In the genomic region with DNA sequence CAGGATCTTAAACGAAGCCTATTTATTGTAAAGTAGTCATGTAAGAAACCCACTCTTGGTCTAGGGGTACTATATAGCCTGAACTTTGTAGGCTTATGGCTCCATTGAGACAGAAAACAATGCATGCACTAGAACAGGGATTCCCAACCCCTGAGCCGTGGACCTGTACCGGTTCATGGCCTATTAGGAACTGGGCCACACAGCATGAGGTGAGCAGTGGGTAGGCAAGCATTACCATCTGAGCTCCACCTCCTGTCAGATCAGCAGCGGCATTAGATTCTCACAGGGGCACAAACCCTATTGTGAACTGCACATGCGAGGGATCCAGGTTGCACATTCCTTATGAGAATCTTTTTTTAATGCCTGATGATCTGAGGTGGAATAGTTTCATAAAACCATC, we compare ENCODE assay signal across 10 cellular contexts.
"Had no signal": no experiment of that assay in that cellular context is flagged by ENCODE, and none has a peak within 500 bp of the region (broad histone marks: within the 10 kb centered on the region; RNA-seq: fewer than 3 reads in every experiment).

No MANE protein-coding gene starts in this region.

- H3K9me3 ChIP-seq: ovary had no signal

- H3K4me3 Mint-ChIP-seq: activated T-helper 1 cell treated with anti-CD3 and anti-CD28 coated beads, Interleukin-12 subunit alpha, Interleukin-12 subunit beta, Interleukin-2, Interleukin-4 antibody, amounts not matched to agents 30 ng/mL and 10 ng/mL and 1 ng/mL, durations not matched to agents 14 hours and 24 hours and 36 hours; mesothelial cell of epicardium; stimulated activated effector memory CD8-positive, alpha-beta T cell treated with anti-CD3 and anti-CD28 coated beads, Interleukin-12 subunit alpha, Interleukin-12 subunit beta, amount 100 ng/mL, for 72 hours had no signal

- H3K36me3 ChIP-seq: cardiac muscle cell, ovary had no signal

- H3K4me3 ChIP-seq: cardiac muscle cell, ovary had no signal

- H3K9me3 Mint-ChIP-seq: activated T-helper 1 cell treated with anti-CD3 and anti-CD28 coated beads, Interleukin-12 subunit alpha, Interleukin-12 subunit beta, Interleukin-2, Interleukin-4 antibody, amounts not matched to agents 30 ng/mL and 10 ng/mL and 1 ng/mL, durations not matched to agents 14 hours and 24 hours and 36 hours; stimulated activated effector memory CD8-positive, alpha-beta T cell treated with anti-CD3 and anti-CD28 coated beads, Interleukin-12 subunit alpha, Interleukin-12 subunit beta, amount 100 ng/mL, for 72 hours had no signal

- H3K27ac ChIP-seq: cardiac muscle cell, foreskin keratinocyte, ovary had no signal

- H3K27ac Mint-ChIP-seq: activated T-helper 1 cell treated with anti-CD3 and anti-CD28 coated beads, Interleukin-12 subunit alpha, Interleukin-12 subunit beta, Interleukin-2, Interleukin-4 antibody, amounts not matched to agents 30 ng/mL and 10 ng/mL and 1 ng/mL, durations not matched to agents 14 hours and 24 hours and 36 hours; mesothelial cell of epicardium; stimulated activated effector memory CD8-positive, alpha-beta T cell treated with anti-CD3 and anti-CD28 coated beads, Interleukin-12 subunit alpha, Interleukin-12 subunit beta, amount 100 ng/mL, for 72 hours had no signal

- ATAC-seq: stimulated activated effector memory CD8-positive, alpha-beta T cell treated with anti-CD3 and anti-CD28 coated beads, Interleukin-12 subunit alpha, Interleukin-12 subunit beta, amount 100 ng/mL, for 72 hours had no signal

- DNase-seq: activated CD4-positive, CD25-positive, alpha-beta regulatory T cell treated with anti-CD3 and anti-CD28 coated beads, Interleukin-2, amount 50 U/mL, for 72 hours; activated naive CD4-positive, alpha-beta T cell; ovary; T-helper 1 cell had no signal

- FAIRE-seq: colon had no signal

- H3K27me3 ChIP-seq: cardiac muscle cell, foreskin keratinocyte, ovary had no signal
